21 cellular contexts compared by ENCODE assay signal in the genomic region with DNA sequence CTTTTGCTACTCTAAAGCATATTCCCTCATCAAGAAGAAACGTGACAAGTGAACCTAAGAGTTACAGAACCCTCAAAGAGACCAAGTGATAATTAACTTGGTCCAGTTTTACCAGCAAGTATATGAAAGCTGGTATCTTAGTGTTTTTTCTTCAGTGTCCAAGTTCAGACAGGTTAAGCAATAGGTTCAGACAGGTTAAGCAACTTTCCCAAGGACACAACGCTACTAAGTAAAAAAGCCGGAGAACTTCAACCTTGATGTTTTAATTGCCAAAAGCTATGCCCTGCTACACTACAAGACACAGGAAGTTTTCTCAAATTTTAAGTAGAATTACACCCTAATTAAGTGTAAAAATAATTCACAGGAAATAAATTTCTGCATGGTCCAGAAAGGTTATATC. TPM values are rescaled to one million over a fixed set of nuclear protein-coding genes. Genes with fewer than 3 reads are reported as not detected.
A peak's percentile ranks its signal among the peaks of the same experiment; 100 is the strongest.
DNase-seq lines count a peak whose midpoint lies in the region; ATAC-seq, FAIRE-seq and TF ChIP-seq lines count a peak whose summit lies in the region.
"Had no signal": no experiment of that assay in that cellular context is flagged by ENCODE, and none has a peak within 500 bp of the region (broad histone marks: within the 10 kb centered on the region; RNA-seq: fewer than 3 reads in every experiment).

No MANE protein-coding gene starts in this region.

- no peak overlapping the region for H3K4me3 Mint-ChIP-seq in MCF 10A (ENCODE audit: unreplicated experiment)
- H3K4me3 Mint-ChIP-seq: CD4-positive, alpha-beta T cell; H9; IgD-negative memory B cell had no signal

- H3K4me1 Mint-ChIP-seq in MCF 10A (ENCODE audit: insufficient read depth, unreplicated experiment) = peaks cover 22% of the 10 kb centered on the region

- H3K27ac ChIP-seq in mammary epithelial cell (ENCODE audit: insufficient read depth, low read depth, low read length) = no peak overlapping the region
- H3K27ac ChIP-seq in pancreas = no peak overlapping the region
- no peak overlapping the region for H3K27ac ChIP-seq in sigmoid colon
- H3K27ac ChIP-seq: 22Rv1, A549, C4-2B had no signal

- no peak for DNase-seq in mammary epithelial cell
- DNase-seq in MCF 10A (ENCODE audit: unreplicated experiment) = no peak
- DNase-seq in left colon = no peak
- no peak for DNase-seq in pancreas
- no peak for DNase-seq in sigmoid colon
- no peak for DNase-seq in GM19240 (ENCODE audit: insufficient read length, low spot score)
- DNase-seq: AML-193; Caco-2; CD4-positive, alpha-beta T cell; H9 had no signal

- peaks cover 17% of the 10 kb centered on the region for H3K4me1 ChIP-seq in mammary epithelial cell (ENCODE audit: insufficient read depth, low read length)
- H3K4me1 ChIP-seq in pancreas = peaks cover 13 to 26% (median 22%) of the 10 kb centered on the region in 3 donors
- peaks cover 0 to 26% (median 8%) of the 10 kb centered on the region in 4 donors for H3K4me1 ChIP-seq in sigmoid colon

- H3K27me3 Mint-ChIP-seq in MCF 10A (ENCODE audit: insufficient read depth, unreplicated experiment) = no peaks in the 10 kb centered on the region
- H3K27me3 Mint-ChIP-seq: CD4-positive, alpha-beta T cell; IgD-negative memory B cell had no signal

- 70% methylated on average over 3 of the region's 3 CpGs for WGBS in mammary epithelial cell (ENCODE audit: low coverage, missing lambda C conversion rate)
- WGBS in pancreas, 2 donors = 15 to 22% methylated on average over 3 of the region's 3 CpGs
- WGBS in sigmoid colon, 2 donors = 72 to 73% methylated on average over 3 of the region's 3 CpGs

- dilution Hi-C loops in mammary epithelial cell (cut with HindIII; ENCODE audit: low sequenced_read_pairs) = no loop called here

- TF ChIP-seq EP300 in sigmoid colon (IDR thresholded peaks at IDR 0.05) = no peak

- peaks cover 10% of the 10 kb centered on the region for H3K9me3 ChIP-seq in mammary epithelial cell (replicated peaks; ENCODE audit: insufficient read depth, low read length)
- H3K9me3 ChIP-seq in pancreas = peaks cover 0 to 4% (median 0%) of the 10 kb centered on the region in 4 donors
- peaks cover 0 to 5% (median 2%) of the 10 kb centered on the region in 4 donors for H3K9me3 ChIP-seq in sigmoid colon

- no peak overlapping the region for H3K27ac Mint-ChIP-seq in MCF 10A (ENCODE audit: low read depth, unreplicated experiment)
- H3K27ac Mint-ChIP-seq: CD4-positive, alpha-beta T cell; IgD-negative memory B cell had no signal

- no peak for FAIRE-seq in pancreas (lab: Jason Lieb, UNC)
- FAIRE-seq: A549, D721Med, G401.6, GM12891, GM18507, H1, HTR-8/SVneo had no signal

- CTCF ChIA-PET in mammary epithelial cell (lab: Charles Lee; ENCODE audit: low non-redundant PET) = no interaction called here
- CTCF ChIA-PET in MCF 10A (lab: Yijun Ruan, JAX) = no interaction called here

- H4K20me1 ChIP-seq in mammary epithelial cell (ENCODE audit: insufficient read depth, low read length) = no peaks in the 10 kb centered on the region

- no peak overlapping the region for H2AFZ ChIP-seq in mammary epithelial cell (ENCODE audit: low read depth, low read length)

- no peak overlapping the region for H3K4me3 ChIP-seq in mammary epithelial cell (replicated peaks in 1 of 3; ENCODE audit: insufficient read depth in 1 of 3, low read depth in 2 of 3, low read length in 3 of 3)
- H3K4me3 ChIP-seq in pancreas = no peak overlapping the region
- H3K4me3 ChIP-seq in sigmoid colon = no peak overlapping the region
- H3K4me3 ChIP-seq: A549 had no signal

- TF ChIP-seq CTCF in mammary epithelial cell (conservative IDR thresholded peaks at IDR 0.05 in 1 of 2, IDR thresholded peaks at IDR 0.05 in 1 of 2; ENCODE audit: extremely low read depth in 1 of 2, insufficient read depth in 1 of 2, low read depth in 1 of 2, low read length in 2 of 2) (no peak), MCF 10A (IDR thresholded peaks at IDR 0.05; ENCODE audit: unreplicated experiment) (no peak), pancreas (IDR thresholded peaks at IDR 0.05) (no peak), sigmoid colon (IDR thresholded peaks at IDR 0.05) (no peak)

- H3K79me2 ChIP-seq in mammary epithelial cell (ENCODE audit: insufficient read depth, low read length) = peaks cover 55% of the 10 kb centered on the region

- POLR2A ChIA-PET in MCF 10A (lab: Yijun Ruan, JAX) = interaction anchor here (1.8 to 3.9 kb wide), 4 partner anchors 12 to 78 kb away, joined by 8 to 40 read pairs (median 12); a partner anchor contains a TSS

- intact Hi-C loops in mammary epithelial cell (cut with micrococcal nuclease) (no loop called here), MCF 10A (cut with micrococcal nuclease) (loop anchor here (5.0 kb wide), 2 partner anchors 55 to 105 kb away; no protein-coding TSS in a partner anchor), left colon (cut with DNase I, micrococcal nuclease) (no loop called here), pancreas (cut with DNase I) (no loop called here), sigmoid colon (cut with DNase I) (no loop called here)

- no TSS peak for BruUV-seq in mammary epithelial cell (replicated peaks; lab: Mats Ljungman, UMichigan)
- no TSS peak for BruUV-seq in MCF 10A (replicated peaks; lab: Mats Ljungman, UMichigan)

- no peak overlapping the region for H3K9ac ChIP-seq in mammary epithelial cell (ENCODE audit: insufficient read depth, low read length)

- H3K36me3 Mint-ChIP-seq in MCF 10A (ENCODE audit: insufficient read depth, unreplicated experiment) = peaks cover 6% of the 10 kb centered on the region

- in situ Hi-C loops in mammary epithelial cell (cut with MboI; ENCODE audit: low sequenced_read_pairs in 2 of 2) = no loop called here

- peaks cover 12% of the 10 kb centered on the region for H3K9me3 Mint-ChIP-seq in MCF 10A (ENCODE audit: unreplicated experiment)

- no peaks in the 10 kb centered on the region for H3K27me3 ChIP-seq in mammary epithelial cell (ENCODE audit: insufficient read depth, low read length)
- H3K27me3 ChIP-seq in pancreas = no peaks in the 10 kb centered on the region
- H3K27me3 ChIP-seq in sigmoid colon = no peaks in the 10 kb centered on the region

- peak; percentile 31 for ATAC-seq in left colon
- ATAC-seq in pancreas = peak; percentile 58 to 83 (median 70)
- ATAC-seq in GM18502 (IDR thresholded peaks at IDR 0.05; ENCODE audit: poor library complexity, unreplicated experiment) = no peak
- ATAC-seq: A549 had no signal

- H3K36me3 ChIP-seq in mammary epithelial cell (ENCODE audit: insufficient read depth, low read length) (no peaks in the 10 kb centered on the region), pancreas (no peaks in the 10 kb centered on the region), sigmoid colon (no peaks in the 10 kb centered on the region)

- H3K4me2 ChIP-seq in mammary epithelial cell (ENCODE audit: insufficient read depth, low read depth, low read length) = peak overlapping the region; percentile 37
- H3K4me2 ChIP-seq: A549 had no signal

- no peak for TF ChIP-seq POLR2A in sigmoid colon (IDR thresholded peaks at IDR 0.05)

RNA-seq across cellular contexts. Expression of a gene that starts 30.0 kb away (rescaled TPM):
- total RNA-seq in mammary epithelial cell (10 to 100 TPM; 22.4 to 29.5 TPM), MCF 10A (2022) (62.6 and 71.3 TPM in 2 replicates), left colon (10 to 100 TPM; 56.1 to 70.5 TPM), pancreas (10 to 100 TPM; 16.9 to 36.6 (median 22.9) TPM), sigmoid colon (10 to 100 TPM in 3 of 4 donors, 1 to 10 TPM in 1; 9.2 to 18.1 (median 12.4) TPM)
- polyA plus RNA-seq in mammary epithelial cell (10.8 TPM), pancreas (1 to 10 TPM; 5.0 to 8.6 TPM), sigmoid colon (10 to 100 TPM; 10.8 to 20.0 (median 12.0) TPM)
- 53.6 TPM for polyA minus RNA-seq in mammary epithelial cell
